ENCODE assay signal across 1 cellular context in genomic region chr13:82800391-82800790, GRCh38.
TF ChIP-seq lines count a peak whose summit lies in the region.

No MANE protein-coding gene starts in this region.

TF ChIP-seq in H1, 55 proteins besides CTCF, POLR2A, EP300 and RAD21 (continued from another document):
- TF ChIP-seq RXRA (IDR thresholded peaks at IDR 0.05; ENCODE audit: insufficient read depth, low read depth, low read length) (no peak), TEAD4 (IDR thresholded peaks at IDR 0.05; ENCODE audit: low read depth, low read length) (no peak), CEBPB (IDR thresholded peaks at IDR 0.05; ENCODE audit: low read depth, low read length) (no peak), SAP30 (IDR thresholded peaks at IDR 0.05; ENCODE audit: insufficient read depth, insufficient replicate concordance, low read length) (no peak), TAF1 (IDR thresholded peaks at IDR 0.05; ENCODE audit: low read depth, low read length) (no peak), SP4 (IDR thresholded peaks at IDR 0.05; ENCODE audit: low read length) (no peak)
